ENCODE assay signal across 1 cellular context in the genomic region with DNA sequence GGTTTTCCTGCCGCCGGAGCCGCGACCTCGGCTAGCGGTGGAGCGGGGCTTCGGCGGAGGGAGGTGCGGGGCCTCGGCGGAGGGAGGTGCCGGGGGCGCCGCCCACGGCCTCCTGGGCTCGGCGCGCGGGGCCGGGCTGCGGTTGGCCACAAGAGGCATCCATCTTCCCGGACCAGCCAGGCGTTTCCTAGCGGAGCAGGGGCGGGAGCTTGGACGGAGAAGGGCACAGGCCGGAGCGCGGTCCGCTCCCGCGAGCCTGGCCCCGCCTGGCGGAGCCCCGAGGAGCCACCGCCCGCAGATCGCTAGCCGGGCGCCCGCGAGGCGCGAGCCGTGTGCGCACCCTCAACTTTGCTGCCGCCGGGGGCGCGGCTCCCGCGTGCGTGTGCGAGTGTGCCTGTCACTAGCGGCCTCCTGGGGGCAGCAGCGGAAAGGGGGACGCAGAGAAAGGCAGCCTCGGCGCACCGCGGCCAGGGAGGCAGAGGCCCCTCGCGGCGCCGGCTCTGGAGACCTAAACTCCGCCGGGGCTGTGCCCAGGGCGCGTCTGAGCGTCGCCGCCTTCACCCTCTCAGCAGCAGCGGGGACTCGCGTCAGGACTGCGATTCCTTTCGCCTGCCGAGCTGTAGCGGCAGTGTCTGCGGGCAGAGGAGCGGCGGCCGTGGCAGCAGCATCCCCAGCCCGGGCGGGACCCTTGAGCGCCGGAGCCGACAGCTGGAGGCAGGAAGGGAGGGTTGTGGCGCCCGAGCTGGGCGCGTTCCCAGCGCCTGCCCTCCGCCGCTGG.
TF ChIP-seq lines count a peak whose summit lies in the region.

No MANE protein-coding gene starts in this region.

TF ChIP-seq in PFSK-1, 5 proteins besides CTCF, POLR2A, EP300 and RAD21 (continued from another document):
- TF ChIP-seq, protein P1, sequence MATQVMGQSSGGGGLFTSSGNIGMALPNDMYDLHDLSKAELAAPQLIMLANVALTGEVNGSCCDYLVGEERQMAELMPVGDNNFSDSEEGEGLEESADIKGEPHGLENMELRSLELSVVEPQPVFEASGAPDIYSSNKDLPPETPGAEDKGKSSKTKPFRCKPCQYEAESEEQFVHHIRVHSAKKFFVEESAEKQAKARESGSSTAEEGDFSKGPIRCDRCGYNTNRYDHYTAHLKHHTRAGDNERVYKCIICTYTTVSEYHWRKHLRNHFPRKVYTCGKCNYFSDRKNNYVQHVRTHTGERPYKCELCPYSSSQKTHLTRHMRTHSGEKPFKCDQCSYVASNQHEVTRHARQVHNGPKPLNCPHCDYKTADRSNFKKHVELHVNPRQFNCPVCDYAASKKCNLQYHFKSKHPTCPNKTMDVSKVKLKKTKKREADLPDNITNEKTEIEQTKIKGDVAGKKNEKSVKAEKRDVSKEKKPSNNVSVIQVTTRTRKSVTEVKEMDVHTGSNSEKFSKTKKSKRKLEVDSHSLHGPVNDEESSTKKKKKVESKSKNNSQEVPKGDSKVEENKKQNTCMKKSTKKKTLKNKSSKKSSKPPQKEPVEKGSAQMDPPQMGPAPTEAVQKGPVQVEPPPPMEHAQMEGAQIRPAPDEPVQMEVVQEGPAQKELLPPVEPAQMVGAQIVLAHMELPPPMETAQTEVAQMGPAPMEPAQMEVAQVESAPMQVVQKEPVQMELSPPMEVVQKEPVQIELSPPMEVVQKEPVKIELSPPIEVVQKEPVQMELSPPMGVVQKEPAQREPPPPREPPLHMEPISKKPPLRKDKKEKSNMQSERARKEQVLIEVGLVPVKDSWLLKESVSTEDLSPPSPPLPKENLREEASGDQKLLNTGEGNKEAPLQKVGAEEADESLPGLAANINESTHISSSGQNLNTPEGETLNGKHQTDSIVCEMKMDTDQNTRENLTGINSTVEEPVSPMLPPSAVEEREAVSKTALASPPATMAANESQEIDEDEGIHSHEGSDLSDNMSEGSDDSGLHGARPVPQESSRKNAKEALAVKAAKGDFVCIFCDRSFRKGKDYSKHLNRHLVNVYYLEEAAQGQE (IDR thresholded peaks at IDR 0.05; ENCODE audit: insufficient read depth in 1 of 2, low read depth in 2 of 2, low read length in 2 of 2), result 0 out of 4 replicates have a peak, but pooled peaks of 1 of the 2 experiments have one; percentile 20
